Comparison of ENCODE assay signal across 12 cellular contexts in the genomic region with DNA sequence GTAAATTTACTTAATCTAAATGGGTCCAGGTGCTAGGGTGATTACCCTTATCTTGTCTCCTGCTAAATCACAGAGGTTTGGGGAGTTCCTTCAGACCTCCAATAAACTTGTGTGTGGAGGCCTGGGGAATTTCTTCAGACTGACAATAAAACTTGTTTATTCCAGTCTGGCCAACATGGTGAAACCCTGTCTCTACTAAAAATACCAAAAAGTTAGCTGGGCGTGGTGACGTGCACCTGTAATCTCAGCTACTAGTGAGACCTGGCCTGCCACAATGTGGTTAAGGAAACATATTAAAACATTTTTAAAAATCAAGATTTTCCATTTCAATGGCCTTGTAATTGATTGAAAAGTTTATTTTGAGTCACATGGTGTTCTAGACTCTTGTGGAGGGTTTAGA.
DNase-seq lines count a peak whose midpoint lies in the region; ATAC-seq and TF ChIP-seq lines count a peak whose summit lies in the region.
"Had no signal": no experiment of that assay in that cellular context is flagged by ENCODE, and none has a peak within 500 bp of the region (broad histone marks: within the 10 kb centered on the region; RNA-seq: fewer than 3 reads in every experiment).

No MANE protein-coding gene starts in this region.

- no peaks in the 10 kb centered on the region for H3K27me3 Mint-ChIP-seq in CD8-positive, alpha-beta memory T cell

- no peaks in the 10 kb centered on the region for H3K36me3 ChIP-seq in CD8-positive, alpha-beta memory T cell (ENCODE audit: insufficient read depth, low read length)
- H3K36me3 ChIP-seq in KMS-11 (ENCODE audit: insufficient read depth) (no peaks in the 10 kb centered on the region), hepatocyte (replicated peaks; ENCODE audit: insufficient read depth, low read depth) (no peaks in the 10 kb centered on the region), upper lobe of right lung (no peaks in the 10 kb centered on the region)
- H3K36me3 ChIP-seq: prostate gland had no signal

- peak overlapping the region; percentile 30 for H3K9ac ChIP-seq in KMS-11

- H3K4me1 ChIP-seq in CD8-positive, alpha-beta memory T cell (ENCODE audit: insufficient read depth, low read length) = peaks cover 18% of the 10 kb centered on the region
- peaks cover 52% of the 10 kb centered on the region for H3K4me1 ChIP-seq in KMS-11 (ENCODE audit: low read depth, poor library complexity, severe bottlenecking)
- peaks cover 37% of the 10 kb centered on the region for H3K4me1 ChIP-seq in hepatocyte (ENCODE audit: insufficient read depth)
- H3K4me1 ChIP-seq in upper lobe of right lung = peaks cover 10% of the 10 kb centered on the region
- H3K4me1 ChIP-seq: prostate gland had no signal

- H3K9me2 ChIP-seq in hepatocyte (replicated peaks; ENCODE audit: insufficient read depth) = no peaks in the 10 kb centered on the region

- H3K4me2 ChIP-seq in KMS-11 (peak overlapping the region; percentile 87), hepatocyte (peak overlapping the region; percentile 38)

- peaks cover 16 to 17% (median 17%) of the 10 kb centered on the region in 3 donors for H3K4me1 Mint-ChIP-seq in CD8-positive, alpha-beta memory T cell

- peak overlapping the region in 2 of 7 donors; percentile 26 to 71 for H3K4me3 Mint-ChIP-seq in CD8-positive, alpha-beta memory T cell

- no peaks in the 10 kb centered on the region for H3K9me3 ChIP-seq in CD8-positive, alpha-beta memory T cell (ENCODE audit: low read length)
- H3K9me3 ChIP-seq in hepatocyte (ENCODE audit: low read depth) (no peaks in the 10 kb centered on the region), upper lobe of right lung (no peaks in the 10 kb centered on the region)
- H3K9me3 ChIP-seq: prostate gland had no signal

- intact Hi-C loops in upper lobe of right lung (cut with DNase I) = no loop called here

- H4K20me1 ChIP-seq in KMS-11 (ENCODE audit: insufficient read depth) (no peaks in the 10 kb centered on the region), hepatocyte (ENCODE audit: insufficient read depth, poor library complexity, severe bottlenecking) (no peaks in the 10 kb centered on the region)

- CTCF ChIA-PET in CD8-positive, alpha-beta memory T cell (lab: Charles Lee) = no interaction called here

- 53% methylated on average over 2 of the region's 2 CpGs for WGBS in hepatocyte (ENCODE audit: low lambda C conversion rate, missing lambda C conversion rate)

- H3K9me3 Mint-ChIP-seq in CD8-positive, alpha-beta memory T cell = peaks cover 0 to 1% (median 0%) of the 10 kb centered on the region in 5 donors

- no peak overlapping the region for H3K4me3 ChIP-seq in CD8-positive, alpha-beta memory T cell (ENCODE audit: low read length)
- H3K4me3 ChIP-seq in KMS-11 (IDR thresholded peaks at IDR 0.05; ENCODE audit: insufficient read depth, low read depth, low read length) (no peak overlapping the region), hepatocyte (no peak overlapping the region), upper lobe of right lung (no peak overlapping the region)
- H3K4me3 ChIP-seq: prostate gland had no signal

- H2AFZ ChIP-seq in KMS-11 (ENCODE audit: low read depth) (peak overlapping the region; percentile 41; the same call in 1 of the 2 replicates), hepatocyte (no peak overlapping the region)

- H3K27ac Mint-ChIP-seq in CD8-positive, alpha-beta memory T cell = peak overlapping the region in 5 of 8 donors; percentile 32 to 93 (median 83)

- POLR2A ChIA-PET in CD8-positive, alpha-beta memory T cell (lab: Charles Lee) = no interaction called here

- DNase-seq in CD8-positive, alpha-beta memory T cell = no peak
- no peak for DNase-seq in hepatocyte (ENCODE audit: low spot score)
- DNase-seq in upper lobe of right lung = no peak
- no peak for DNase-seq in foreskin melanocyte
- DNase-seq: central memory CD4-positive, alpha-beta T cell; left cardiac atrium; NK-92 treated with Interleukin-12 subunit alpha and Interleukin-12 subunit beta, amount 100 ng/mL, for 24 hours had no signal

- H3K79me2 ChIP-seq in KMS-11 (ENCODE audit: insufficient read depth, low read depth) (peaks cover 7% of the 10 kb centered on the region; the same call in 1 of the 2 replicates), hepatocyte (peaks cover 9% of the 10 kb centered on the region)

- peaks cover 0 to 1% (median 0%) of the 10 kb centered on the region in 3 donors for H3K36me3 Mint-ChIP-seq in CD8-positive, alpha-beta memory T cell

- TF ChIP-seq CTCF in KMS-11 (conservative IDR thresholded peaks at IDR 0.05; ENCODE audit: low read depth, low read length) (no peak), hepatocyte (IDR thresholded peaks at IDR 0.05; ENCODE audit: poor library complexity) (no peak), upper lobe of right lung (IDR thresholded peaks at IDR 0.05) (no peak)

- H3K27me3 ChIP-seq in CD8-positive, alpha-beta memory T cell (ENCODE audit: insufficient read depth, low read length, poor library complexity, severe bottlenecking) = no peaks in the 10 kb centered on the region
- H3K27me3 ChIP-seq in KMS-11 (ENCODE audit: insufficient read depth, low read depth) (no peaks in the 10 kb centered on the region), hepatocyte (no peaks in the 10 kb centered on the region), upper lobe of right lung (no peaks in the 10 kb centered on the region)

- H3K27ac ChIP-seq in CD8-positive, alpha-beta memory T cell (ENCODE audit: low read depth, low read length) = no peak overlapping the region
- H3K27ac ChIP-seq in KMS-11 (peak overlapping the region; percentile 71), hepatocyte (peak overlapping the region; percentile 70), upper lobe of right lung (no peak overlapping the region)
- H3K27ac ChIP-seq: prostate gland had no signal

- ATAC-seq in GM21423 (IDR thresholded peaks at IDR 0.05; ENCODE audit: unreplicated experiment) (peak; percentile 35), HG03469 (IDR thresholded peaks at IDR 0.05; ENCODE audit: unreplicated experiment) (no peak), HG03139 (IDR thresholded peaks at IDR 0.05; ENCODE audit: unreplicated experiment) (no peak), upper lobe of right lung (no peak)
- ATAC-seq: left cardiac atrium had no signal

Comparison
In these comparisons a context has a peak if more than half of its experiments do, and no peak if none do; other contexts are left out.
1. H3K27ac ChIP-seq: peak in KMS-11 (single experiment) and hepatocyte (single experiment); none in CD8-positive, alpha-beta memory T cell (single experiment) and upper lobe of right lung (single experiment).